In genomic region chr19:38227272-38228004, GRCh38 we compare ENCODE assay signal across 15 cellular contexts. TPM values are rescaled to one million over a fixed set of nuclear protein-coding genes. Genes with fewer than 3 reads are reported as not detected.
DNase-seq lines count a peak whose midpoint lies in the region; ATAC-seq, FAIRE-seq and TF ChIP-seq lines count a peak whose summit lies in the region.
"Had no signal": no experiment of that assay in that cellular context is flagged by ENCODE, and none has a peak within 500 bp of the region (broad histone marks: within the 10 kb centered on the region; RNA-seq: fewer than 3 reads in every experiment).

No MANE protein-coding gene starts in this region.

- intact Hi-C loops in HepG2 (cut with micrococcal nuclease; ENCODE audit: unreplicated experiment): no loop called here
- intact Hi-C loops in right lobe of liver (cut with DNase I): loop anchor here in 1 of 2 donors (10.0 kb wide), 1 partner anchor 333 kb away; no protein-coding TSS in a partner anchor

- H4K20me1 ChIP-seq in HepG2 (ENCODE audit: insufficient read depth, low read length) (no peaks in the 10 kb centered on the region), hepatocyte (ENCODE audit: insufficient read depth, poor library complexity, severe bottlenecking) (no peaks in the 10 kb centered on the region)

- H3K4me2 ChIP-seq in HepG2 (ENCODE audit: low read depth, low read length) (no peak overlapping the region), hepatocyte (no peak overlapping the region)

- TF ChIP-seq EP300 in HepG2 (IDR thresholded peaks at IDR 0.05; ENCODE audit: low read depth in 2 of 2, low read length in 2 of 2) (no peak), HepG2 (CRISPR knock-in tag; IDR thresholded peaks at IDR 0.05; ENCODE audit: borderline replicate concordance) (no peak)

- TF ChIP-seq POLR2A in HepG2 (IDR thresholded peaks at IDR 0.05; ENCODE audit: insufficient read depth in 1 of 2, low read depth in 2 of 2, low read length in 2 of 2) (no peak), right lobe of liver (IDR thresholded peaks at IDR 0.05) (no peak)

- H2AFZ ChIP-seq in HepG2 (ENCODE audit: low read length) (no peak overlapping the region), hepatocyte (no peak overlapping the region)

- H3K9me3 ChIP-seq in HepG2 (ENCODE audit: low read length) (no peaks in the 10 kb centered on the region), right lobe of liver (no peaks in the 10 kb centered on the region), iPS-20b (ENCODE audit: insufficient read depth, low read depth, low read length) (no peaks in the 10 kb centered on the region), hepatocyte (ENCODE audit: low read depth) (no peaks in the 10 kb centered on the region)

- H3K4me3 ChIP-seq in HepG2 (replicated peaks in 1 of 3; ENCODE audit: insufficient read depth in 1 of 3, low read depth in 2 of 3, low read length in 3 of 3) (no peak overlapping the region), right lobe of liver (no peak overlapping the region), iPS-20b (ENCODE audit: low read length) (peak overlapping the region; percentile 64; the same call in 1 of the 2 replicates), hepatocyte (no peak overlapping the region)

- H3K9me3 Mint-ChIP-seq in WTC11: no peaks in the 10 kb centered on the region
- H3K9me3 Mint-ChIP-seq: activated naive CD4-positive, alpha-beta T cell treated with anti-CD3 and anti-CD28 coated beads, Interleukin-2, amount 10 ng/mL, durations not matched to agents 7 days and 5 days had no signal

- DNase-seq in HepG2 (ENCODE audit: low spot score) (no peak), right lobe of liver (no peak), WTC11 (ENCODE audit: low spot score) (no peak), glomerular visceral epithelial cell (ENCODE audit: extremely low spot score) (no peak), hepatocyte (ENCODE audit: low spot score) (no peak), NCI-H2196 treated with DMSO at 0.1 percent for 48 hours (lab: John Stamatoyannopoulos, UW; ENCODE audit: unreplicated experiment) (no peak)
- DNase-seq: activated naive CD4-positive, alpha-beta T cell treated with anti-CD3 and anti-CD28 coated beads, Interleukin-2, amount 10 ng/mL, durations not matched to agents 7 days and 5 days; DMS 273 treated with DMSO at 0.1 percent for 48 hours; left ventricle myocardium superior; NCI-H2029 treated with DMSO at 0.1 percent for 48 hours had no signal

- whole genome bisulfite sequencing in HepG2 (ENCODE audit: low lambda C conversion rate): 42% methylated on average over 4 of the region's 11 CpGs
- WGBS in right lobe of liver (ENCODE audit: insufficient coverage, low coverage, low lambda C conversion rate, missing lambda C conversion rate): 21% methylated on average over 2 of the region's 11 CpGs
- 66% methylated on average over 11 of the region's 11 CpGs for WGBS in hepatocyte (ENCODE audit: low lambda C conversion rate, missing lambda C conversion rate)

- H3K27ac ChIP-seq in HepG2 (ENCODE audit: extremely low read length, insufficient read depth, low read length) (no peak overlapping the region), right lobe of liver (no peak overlapping the region), iPS-20b (ENCODE audit: low read length) (no peak overlapping the region), hepatocyte (no peak overlapping the region)

- ATAC-seq in HepG2 (no peak), right lobe of liver (no peak), WTC11 (no peak; the same call in 1 of the 2 replicates), HG02852 (IDR thresholded peaks at IDR 0.05; ENCODE audit: unreplicated experiment) (no peak)
- ATAC-seq: left ventricle myocardium superior had no signal

- no peak overlapping the region for H3K27ac Mint-ChIP-seq in WTC11
- H3K27ac Mint-ChIP-seq: activated naive CD4-positive, alpha-beta T cell treated with anti-CD3 and anti-CD28 coated beads, Interleukin-2, amount 10 ng/mL, durations not matched to agents 7 days and 5 days had no signal

- TF ChIP-seq CTCF in HepG2 (CRISPR knock-in tag; IDR thresholded peaks at IDR 0.05) (no peak), right lobe of liver (IDR thresholded peaks at IDR 0.05) (no peak), WTC11 (IDR thresholded peaks at IDR 0.05) (no peak), hepatocyte (IDR thresholded peaks at IDR 0.05; ENCODE audit: poor library complexity) (no peak)

- H3K4me1 ChIP-seq in HepG2 (ENCODE audit: insufficient read depth, low read length) (peaks cover 17% of the 10 kb centered on the region), right lobe of liver (no peaks in the 10 kb centered on the region), iPS-20b (ENCODE audit: insufficient read depth, low read length) (peaks cover 16% of the 10 kb centered on the region), hepatocyte (ENCODE audit: insufficient read depth) (peaks cover 12% of the 10 kb centered on the region)

- peak overlapping the region; percentile 57 for H3K4me3 Mint-ChIP-seq in WTC11
- H3K4me3 Mint-ChIP-seq: activated naive CD4-positive, alpha-beta T cell treated with anti-CD3 and anti-CD28 coated beads, Interleukin-2, amount 10 ng/mL, durations not matched to agents 7 days and 5 days had no signal

- POLR2A ChIA-PET in HepG2 (lab: Yijun Ruan, JAX): no interaction called here
- POLR2A ChIA-PET in WTC11 (lab: Charles Lee): interaction anchor here (0.7 kb wide), 2 partner anchors 15 to 77 kb away, joined by 3 to 8 read pairs; partner anchors contain the start of gene C19orf33

- H3K9me2 ChIP-seq in hepatocyte (replicated peaks; ENCODE audit: insufficient read depth): no peaks in the 10 kb centered on the region

- H3K36me3 Mint-ChIP-seq in WTC11: no peaks in the 10 kb centered on the region

- CTCF ChIA-PET in HepG2 (lab: Yijun Ruan, JAX; ENCODE audit: low intra/inter-chr PET ratio, low total read pairs): interaction anchor here (1.6 kb wide), 1 partner anchor 107 kb away, joined by 5 read pairs; no protein-coding TSS in a partner anchor
- CTCF ChIA-PET in WTC11 (lab: Charles Lee): interaction anchor here (0.6 to 1.8 kb wide), 16 partner anchors 13 to 1153 kb away, joined by 3 to 16 read pairs (median 4); partner anchors contain the start of genes CATSPERG, FAM98C, GGN and PPP1R14A

- in situ Hi-C loops in HepG2 (cut with HindIII; ENCODE audit: extremely low pct_ligation_motif_present, low pct_unique_long_range_greater_than_20kb): no loop called here

- no peaks in the 10 kb centered on the region for H3K79me2 ChIP-seq in HepG2 (ENCODE audit: insufficient read depth, low read length)
- H3K79me2 ChIP-seq in hepatocyte: no peaks in the 10 kb centered on the region

- TF ChIP-seq RAD21 in HepG2 (CRISPR knock-in tag; IDR thresholded peaks at IDR 0.05): no peak

- peaks cover 40% of the 10 kb centered on the region for H3K27me3 Mint-ChIP-seq in WTC11 (ENCODE audit: low read depth)

- no TSS peak for BruUV-seq in HepG2 (replicated peaks; lab: Mats Ljungman, UMichigan)

- H3K27me3 ChIP-seq in HepG2 (ENCODE audit: control insufficient read depth in 1 of 2, insufficient read depth in 2 of 2, low read length in 2 of 2) (peaks cover 7 to 22% of the 10 kb centered on the region in 2 experiments; a peak in 4 of 5 replicates), right lobe of liver (peaks cover 3 to 29% of the 10 kb centered on the region in 2 donors), iPS-20b (ENCODE audit: insufficient read depth, low read length) (peaks cover 26% of the 10 kb centered on the region), hepatocyte (peaks cover 31% of the 10 kb centered on the region)

- peaks cover 25% of the 10 kb centered on the region for H3K4me1 Mint-ChIP-seq in WTC11

- H3K9ac ChIP-seq in HepG2 (ENCODE audit: insufficient read depth, low read depth, low read length) (no peak overlapping the region), iPS-20b (ENCODE audit: low read depth, low read length) (peak overlapping the region; percentile 68; the same call in 1 of the 2 replicates)

- FAIRE-seq in HepG2 (lab: Jason Lieb, UNC): no peak
- FAIRE-seq: bronchial epithelial cell, HTR-8/SVneo had no signal

- H3K36me3 ChIP-seq in HepG2 (replicated peaks in 1 of 2; ENCODE audit: control insufficient read depth in 1 of 2, insufficient read depth in 2 of 2, low read length in 2 of 2) (no peaks in the 10 kb centered on the region), right lobe of liver (no peaks in the 10 kb centered on the region), iPS-20b (ENCODE audit: insufficient read depth, low read depth, low read length) (no peaks in the 10 kb centered on the region), hepatocyte (replicated peaks; ENCODE audit: insufficient read depth, low read depth) (no peaks in the 10 kb centered on the region)

RNA-seq across cellular contexts. Expression of gene DPF1, which starts 3.4 kb away (rescaled TPM):
- total RNA-seq in HepG2 (2016; rRNA removed; fragmentation: Illumina TruSeq; extraction: Trizol) (1.7 and 3.2 TPM in 2 replicates), right lobe of liver (not detected), WTC11 (2021) (5.2 to 6.8 TPM (median 5.9 TPM) in 3 replicates), hepatocyte (1.2 and 2.1 TPM in 2 replicates)
- 1.4 and 1.6 TPM in 2 replicates for total RNA-seq in HepG2 (2016; cell fraction: cytosol; rRNA removed; fragmentation: Illumina TruSeq; extraction: Trizol; ENCODE audit: low read depth)
- total RNA-seq in HepG2 (2016; cell fraction: insoluble cytoplasmic fraction; rRNA removed; fragmentation: Illumina TruSeq; extraction: Trizol): 1.6 and 2.3 TPM in 2 replicates
- total RNA-seq in HepG2 (2016; cell fraction: membrane; rRNA removed; fragmentation: Illumina TruSeq; extraction: Trizol): 2.0 and 2.8 TPM in 2 replicates
- 2.1 and 2.7 TPM in 2 replicates for total RNA-seq in HepG2 (2016; cell fraction: nucleus; rRNA removed; fragmentation: Illumina TruSeq; extraction: Trizol)
- polyA plus RNA-seq in HepG2 (2011; rRNA removed) (1.0 and 1.3 TPM in 2 replicates), hepatocyte (2.0 and 2.7 TPM in 2 replicates)
- polyA plus RNA-seq in HepG2 (2011; cell fraction: cytosol; rRNA removed): 0.65 and 1.2 TPM in 2 replicates
- 3.3 and 3.6 TPM in 2 replicates for polyA plus RNA-seq in HepG2 (2011; cell fraction: nucleus; rRNA removed)
- polyA plus RNA-seq in HepG2 (2012): 0.36 and 1.2 TPM in 2 replicates
- 1.1 TPM in 2 replicates for polyA plus RNA-seq in HepG2 (2016; cell fraction: cytosol; fragmentation: Illumina TruSeq; extraction: Trizol; ENCODE audit: low read depth)
- polyA plus RNA-seq in HepG2 (2016; cell fraction: insoluble cytoplasmic fraction; fragmentation: Illumina TruSeq; extraction: Trizol; ENCODE audit: low read depth): 1.4 and 3.2 TPM in 2 replicates
- 1.4 and 1.7 TPM in 2 replicates for polyA plus RNA-seq in HepG2 (2016; cell fraction: membrane; fragmentation: Illumina TruSeq; extraction: Trizol; ENCODE audit: low read depth)
- polyA plus RNA-seq in HepG2 (2016; cell fraction: nucleus; fragmentation: Illumina TruSeq; extraction: Trizol; ENCODE audit: insufficient read depth, low read depth): 4.1 and 5.7 TPM in 2 replicates
- 1.3 and 2.4 TPM in 2 replicates for polyA minus RNA-seq in HepG2 (2011; rRNA and poly(A)+ RNA removed; ENCODE audit: low replicate concordance)
- polyA minus RNA-seq in HepG2 (2011; cell fraction: cytosol; rRNA and poly(A)+ RNA removed): 0.62 and 0.69 TPM in 2 replicates
- 1.4 and 1.7 TPM in 2 replicates for polyA minus RNA-seq in HepG2 (2011; cell fraction: nucleus; rRNA and poly(A)+ RNA removed)
- total RNA-seq: bronchial epithelial cell had no signal

RNA-seq across cellular contexts. Expression of gene PPP1R14A, which starts 28.7 kb away (rescaled TPM):
- total RNA-seq in HepG2 (2016; rRNA removed; fragmentation: Illumina TruSeq; extraction: Trizol) (not detected in 2 replicates), right lobe of liver (1 to 10 TPM; 2.7 to 8.7 (median 6.7) TPM), WTC11 (2021) (32.3 to 33.8 TPM (median 33.4 TPM) in 3 replicates), hepatocyte (13.0 and 15.1 TPM in 2 replicates)
- not detected in 2 replicates for total RNA-seq in HepG2 (2016; cell fraction: cytosol; rRNA removed; fragmentation: Illumina TruSeq; extraction: Trizol; ENCODE audit: low read depth)
- total RNA-seq in HepG2 (2016; cell fraction: insoluble cytoplasmic fraction; rRNA removed; fragmentation: Illumina TruSeq; extraction: Trizol): not detected in 2 replicates
- total RNA-seq in HepG2 (2016; cell fraction: membrane; rRNA removed; fragmentation: Illumina TruSeq; extraction: Trizol): not detected in 2 replicates
- total RNA-seq in HepG2 (2016; cell fraction: nucleus; rRNA removed; fragmentation: Illumina TruSeq; extraction: Trizol): not detected in 2 replicates
- polyA plus RNA-seq in HepG2 (2011; rRNA removed) (not detected in 2 replicates), hepatocyte (50.5 and 56.9 TPM in 2 replicates)
- not detected in 2 replicates for polyA plus RNA-seq in HepG2 (2011; cell fraction: cytosol; rRNA removed)
- polyA plus RNA-seq in HepG2 (2011; cell fraction: nucleus; rRNA removed): not detected in 2 replicates
- not detected in 2 replicates for polyA plus RNA-seq in HepG2 (2012)
- not detected in 2 replicates for polyA plus RNA-seq in HepG2 (2016; cell fraction: cytosol; fragmentation: Illumina TruSeq; extraction: Trizol; ENCODE audit: low read depth)
- polyA plus RNA-seq in HepG2 (2016; cell fraction: insoluble cytoplasmic fraction; fragmentation: Illumina TruSeq; extraction: Trizol; ENCODE audit: low read depth): not detected in 2 replicates
- not detected in 2 replicates for polyA plus RNA-seq in HepG2 (2016; cell fraction: membrane; fragmentation: Illumina TruSeq; extraction: Trizol; ENCODE audit: low read depth)
- not detected in 2 replicates for polyA plus RNA-seq in HepG2 (2016; cell fraction: nucleus; fragmentation: Illumina TruSeq; extraction: Trizol; ENCODE audit: insufficient read depth, low read depth)
- polyA minus RNA-seq in HepG2 (2011; rRNA and poly(A)+ RNA removed; ENCODE audit: low replicate concordance): not detected in 2 replicates
- not detected in 2 replicates for polyA minus RNA-seq in HepG2 (2011; cell fraction: cytosol; rRNA and poly(A)+ RNA removed)
- polyA minus RNA-seq in HepG2 (2011; cell fraction: nucleus; rRNA and poly(A)+ RNA removed): not detected in 2 replicates
- total RNA-seq: RPMI7951 had no signal

RNA-seq across cellular contexts. Expression of gene SPINT2, which starts 36.9 kb away (rescaled TPM):
- total RNA-seq in HepG2 (2016; rRNA removed; fragmentation: Illumina TruSeq; extraction: Trizol) (0.24 and 0.31 TPM in 2 replicates), right lobe of liver (10 to 100 TPM in 1 of 6 experiments, 1 to 10 TPM in 5; 3.5 to 19.1 (median 6.2) TPM), WTC11 (2021) (335 to 400 TPM (median 358 TPM) in 3 replicates), hepatocyte (508 and 590 TPM in 2 replicates)
- total RNA-seq in HepG2 (2016; cell fraction: cytosol; rRNA removed; fragmentation: Illumina TruSeq; extraction: Trizol; ENCODE audit: low read depth): 0.18 and 0.40 TPM in 2 replicates
- total RNA-seq in HepG2 (2016; cell fraction: insoluble cytoplasmic fraction; rRNA removed; fragmentation: Illumina TruSeq; extraction: Trizol): 0.30 and 0.37 TPM in 2 replicates
- 0.22 TPM in 1 of 2 replicates, not detected in the other for total RNA-seq in HepG2 (2016; cell fraction: membrane; rRNA removed; fragmentation: Illumina TruSeq; extraction: Trizol)
- total RNA-seq in HepG2 (2016; cell fraction: nucleus; rRNA removed; fragmentation: Illumina TruSeq; extraction: Trizol): 0.44 TPM in 1 of 2 replicates, not detected in the other
- polyA plus RNA-seq in HepG2 (2011; rRNA removed) (0.77 and 0.97 TPM in 2 replicates), hepatocyte (834 and 885 TPM in 2 replicates)
- polyA plus RNA-seq in HepG2 (2011; cell fraction: cytosol; rRNA removed): 0.38 and 0.83 TPM in 2 replicates
- polyA plus RNA-seq in HepG2 (2011; cell fraction: nucleus; rRNA removed): 0.21 and 0.35 TPM in 2 replicates
- polyA plus RNA-seq in HepG2 (2012): 0.31 and 0.39 TPM in 2 replicates
- polyA plus RNA-seq in HepG2 (2016; cell fraction: cytosol; fragmentation: Illumina TruSeq; extraction: Trizol; ENCODE audit: low read depth): not detected in 2 replicates
- 0.26 and 0.46 TPM in 2 replicates for polyA plus RNA-seq in HepG2 (2016; cell fraction: insoluble cytoplasmic fraction; fragmentation: Illumina TruSeq; extraction: Trizol; ENCODE audit: low read depth)
- 0.13 TPM in 1 of 2 replicates, not detected in the other for polyA plus RNA-seq in HepG2 (2016; cell fraction: membrane; fragmentation: Illumina TruSeq; extraction: Trizol; ENCODE audit: low read depth)
- polyA plus RNA-seq in HepG2 (2016; cell fraction: nucleus; fragmentation: Illumina TruSeq; extraction: Trizol; ENCODE audit: insufficient read depth, low read depth): 0.60 and 1.7 TPM in 2 replicates
- 0.56 and 17.3 TPM in 2 replicates for polyA minus RNA-seq in HepG2 (2011; rRNA and poly(A)+ RNA removed; ENCODE audit: low replicate concordance)
- not detected in 2 replicates for polyA minus RNA-seq in HepG2 (2011; cell fraction: cytosol; rRNA and poly(A)+ RNA removed)
- 0.26 TPM in 1 of 2 replicates, not detected in the other for polyA minus RNA-seq in HepG2 (2011; cell fraction: nucleus; rRNA and poly(A)+ RNA removed)

Comparison
In these comparisons a context has a peak if more than half of its experiments do, and no peak if none do; other contexts are left out.
1. RNA of gene SPINT2, which starts 36.9 kb away (total RNA-seq): 508 to 590 TPM in hepatocyte and 335 to 400 TPM in WTC11; 3.5 to 19.1 TPM in right lobe of liver and 0.18 to 0.44 TPM in HepG2; every median in the first group is over 10 times any median in the second.
2. Of the 50 proteins assayed by ChIP-seq in both HepG2 and WTC11: peak only in HepG2: none; only in WTC11: MAX; in both: none; in neither: 49.